ENCODE assay signal across 8 cellular contexts in genomic region chr19:12983561-12984142, GRCh38. TPM values are rescaled to one million over a fixed set of nuclear protein-coding genes. Genes with fewer than 3 reads are reported as not detected.
DNase-seq lines count a peak whose midpoint lies in the region; ATAC-seq and TF ChIP-seq lines count a peak whose summit lies in the region.

No MANE protein-coding gene starts in this region.

- ATAC-seq in IMR-90 (ENCODE audit: low read depth) (peak; percentile 94), HG03139 (IDR thresholded peaks at IDR 0.05; ENCODE audit: unreplicated experiment) (no peak)

- H3K4me1 ChIP-seq in IMR-90 (ENCODE audit: control insufficient read depth, insufficient read depth, low read length) (peaks cover 3% of the 10 kb centered on the region; the same call in 1 of the 2 replicates), SJCRH30 (peaks cover 26% of the 10 kb centered on the region), ovary (ENCODE audit: insufficient read depth) (peaks cover 1% of the 10 kb centered on the region), testis (no peaks in the 10 kb centered on the region)

- no peak overlapping the region for H2BK20ac ChIP-seq in IMR-90 (ENCODE audit: low read depth, low read length)

- H3K4me2 ChIP-seq in IMR-90 (ENCODE audit: low read depth, low read length) = peak overlapping the region; percentile 42

- peak overlapping the region; percentile 89 for H2AFZ ChIP-seq in IMR-90 (replicated peaks; ENCODE audit: low read length, poor library complexity)

- peak overlapping the region; percentile 22 for H3K4ac ChIP-seq in IMR-90 (ENCODE audit: low read depth, low read length)

- no peaks in the 10 kb centered on the region; a peak in 1 of 4 replicates for H3K79me1 ChIP-seq in IMR-90 (ENCODE audit: low read depth in 1 of 2, low read length in 2 of 2)

- 23 to 100% methylated on average over 2 to 20 of the region's 49 CpGs for WGBS in IMR-90 (ENCODE audit: extremely low coverage in 2 of 2, insufficient read length in 1 of 2), 2 experiments
- WGBS in ovary, 3 donors = 10 to 11% (median 10%) methylated on average over 49 of the region's 49 CpGs
- WGBS in testis, 2 donors = 10 to 19% methylated on average over 22 to 49 of the region's 49 CpGs

- H3K9me1 ChIP-seq in IMR-90 (ENCODE audit: insufficient read depth, low read length) = no peaks in the 10 kb centered on the region

- no peak overlapping the region; the same call in 1 of the 2 replicates for H3K56ac ChIP-seq in IMR-90 (ENCODE audit: extremely low read depth, insufficient read depth, low read length)

- peak; percentile 88 for TF ChIP-seq RAD21 in IMR-90 (IDR thresholded peaks at IDR 0.05; ENCODE audit: low read length)

- no peak overlapping the region for H4K5ac ChIP-seq in IMR-90 (ENCODE audit: low read depth, low read length)

- dilution Hi-C loops in IMR-90 (cut with HindIII; ENCODE audit: low sequenced_read_pairs, unreplicated experiment) = no loop called here

- no peak overlapping the region for H3K14ac ChIP-seq in IMR-90 (replicated peaks; ENCODE audit: low read depth, low read length)

- H2AK5ac ChIP-seq in IMR-90 (ENCODE audit: low read depth, low read length) = peak overlapping the region; percentile 90; the same call in 1 of the 2 replicates

- no peaks in the 10 kb centered on the region for H4K20me1 ChIP-seq in IMR-90 (ENCODE audit: insufficient read depth, low read length)

- H3K4me3 ChIP-seq in IMR-90 (ENCODE audit: insufficient read depth, low read depth, low read length) (peak overlapping the region; percentile 42), SJCRH30 (peak overlapping the region; percentile 48), ovary (peak overlapping the region; percentile 28), testis (peak overlapping the region; percentile 38 to 42)

- H3K23ac ChIP-seq in IMR-90 (ENCODE audit: low read depth, low read length) = no peak overlapping the region

- H4K8ac ChIP-seq in IMR-90 (ENCODE audit: low read depth in 2 of 2, low read length in 2 of 2) = peak overlapping the region in 1 of 2 experiments; percentile 82; a peak in 1 of 4 replicates

- TF ChIP-seq CTCF in IMR-90 (conservative IDR thresholded peaks at IDR 0.05; ENCODE audit: low read depth, low read length) = peak; percentile 97
- peak; percentile 90 to 99 (median 99) for TF ChIP-seq CTCF in ovary (IDR thresholded peaks at IDR 0.05)
- TF ChIP-seq CTCF in testis (IDR thresholded peaks at IDR 0.05) = peak; percentile 94 to 99 (median 99)

- no peak overlapping the region for H2BK5ac ChIP-seq in IMR-90 (ENCODE audit: low read depth, low read length, poor library complexity, severe bottlenecking)

- H3K27me3 ChIP-seq in IMR-90 (ENCODE audit: control insufficient read depth, insufficient read depth, low read length) (no peaks in the 10 kb centered on the region), SJCRH30 (no peaks in the 10 kb centered on the region), ovary (no peaks in the 10 kb centered on the region), testis (no peaks in the 10 kb centered on the region)

- TF ChIP-seq EP300 in ovary (IDR thresholded peaks at IDR 0.05) = no peak

- H3K36me3 ChIP-seq in IMR-90 (ENCODE audit: control insufficient read depth, insufficient read depth, low read length) (no peaks in the 10 kb centered on the region), SJCRH30 (no peaks in the 10 kb centered on the region), ovary (no peaks in the 10 kb centered on the region), testis (ENCODE audit: low read depth, missing control alignments) (no peaks in the 10 kb centered on the region)

- H3K9ac ChIP-seq in IMR-90 (ENCODE audit: low read depth, low read length) = peak overlapping the region; percentile 40; the same call in 1 of the 2 replicates

- H3K27ac ChIP-seq in IMR-90 (ENCODE audit: insufficient read depth, low read length) = no peak overlapping the region
- H3K27ac ChIP-seq in SJCRH30 = no peak overlapping the region; the same call in 1 of the 2 replicates
- no peak overlapping the region for H3K27ac ChIP-seq in ovary
- H3K27ac ChIP-seq in testis = no peak overlapping the region

- H3K9me3 ChIP-seq in IMR-90 (ENCODE audit: control insufficient read depth, insufficient read depth, low read length) = no peaks in the 10 kb centered on the region
- H3K9me3 ChIP-seq in SJCRH30 (replicated peaks) = no peaks in the 10 kb centered on the region
- H3K9me3 ChIP-seq in ovary = no peaks in the 10 kb centered on the region
- no peaks in the 10 kb centered on the region for H3K9me3 ChIP-seq in testis

- no TSS peak for BruUV-seq in IMR-90 (replicated peaks; lab: Mats Ljungman, UMichigan)

- CTCF ChIA-PET in IMR-90 (lab: Yijun Ruan, JAX) = interaction anchor here (0.9 to 4.3 kb wide), 2 partner anchors 78 to 111 kb away, joined by 3 to 25 read pairs; no protein-coding TSS in a partner anchor

- intact Hi-C loops in IMR-90 (cut with micrococcal nuclease) (loop anchor here (1.0 kb wide), 2 partner anchors 78 to 110 kb away; no protein-coding TSS in a partner anchor), ovary (cut with DNase I) (loop anchor here in 3 of 4 donors (2.0 to 5.0 kb wide), 4 partner anchors 79 to 111 kb away; no protein-coding TSS in a partner anchor), testis (cut with DNase I; ENCODE audit: low total_unique reads) (loop anchor here (2.0 to 5.0 kb wide), 2 partner anchors 79 to 109 kb away; no protein-coding TSS in a partner anchor)

- POLR2A ChIA-PET in IMR-90 (lab: Charles Lee; ENCODE audit: unreplicated experiment) = no interaction called here

- DNase-seq in EL (peak; percentile 71), IMR-90 (peak; percentile 70), SJCRH30 (peak; percentile 84 to 93), activated gamma-delta T cell treated with Interleukin-2 at 50 U/mL for 16 hours (peak; percentile 78), globus pallidus (ENCODE audit: low spot score) (peak; percentile 82), ovary (peak; percentile 77 to 92 (median 87)), testis (peak; percentile 89)

- in situ Hi-C loops in IMR-90 (cut with MboI; ENCODE audit: low sequenced_read_pairs) = loop anchor here (5.0 to 25.0 kb wide), 2 partner anchors 109 to 754 kb away; a partner anchor contains a TSS

- TF ChIP-seq POLR2A in IMR-90 (IDR thresholded peaks at IDR 0.05; ENCODE audit: low read depth, low read length) (no peak), ovary (IDR thresholded peaks at IDR 0.05) (peak; percentile 28), testis (IDR thresholded peaks at IDR 0.05) (no peak)

- peak overlapping the region; percentile 97 for H2AK9ac ChIP-seq in IMR-90 (replicated peaks; ENCODE audit: low read depth, low read length, poor library complexity)

- H2BK15ac ChIP-seq in IMR-90 (ENCODE audit: low read depth, low read length) = no peak overlapping the region; the same call in 2 of the 3 replicates

- no peak overlapping the region for H3K18ac ChIP-seq in IMR-90 (ENCODE audit: low read depth, low read length)

- no peak overlapping the region for H2BK120ac ChIP-seq in IMR-90 (ENCODE audit: low read depth, low read length)

- no peak overlapping the region; the same call in 1 of the 2 replicates for H4K91ac ChIP-seq in IMR-90 (ENCODE audit: insufficient read depth, low read depth, low read length)

RNA-seq across cellular contexts. Expression of gene NFIX, which starts 11.6 kb away (rescaled TPM):
- total RNA-seq in IMR-90 (2012; rRNA removed) (10.0 and 10.2 TPM in 2 replicates), ovary (100 to 1,000 TPM in 5 of 7 donors, 10 to 100 TPM in 2; 30.3 to 256 (median 223) TPM), testis (10 to 100 TPM; 51.7 to 62.4 TPM)
- polyA plus RNA-seq in IMR-90 (2012; rRNA removed) (46.9 and 47.7 TPM in 2 replicates), ovary (10 to 100 TPM; 76.9 to 82.2 TPM), testis (ENCODE audit: insufficient read depth, low read depth, low replicate concordance) (47.4 TPM)
- polyA plus RNA-seq in IMR-90 (2012; cell fraction: cytosol; rRNA removed) = 34.3 and 53.4 TPM in 2 replicates
- 34.8 and 48.3 TPM in 2 replicates for polyA plus RNA-seq in IMR-90 (2012; cell fraction: nucleus; rRNA removed; ENCODE audit: low replicate concordance)
- 20.2 and 22.4 TPM in 2 replicates for total RNA-seq in SJCRH30 (2014; rRNA removed; shearing (Covaris generic))

RNA-seq across cellular contexts. Expression of gene DAND5, which starts 14.3 kb away (rescaled TPM):
- total RNA-seq in IMR-90 (2012; rRNA removed) (not detected in 2 replicates), ovary (under 1 TPM in 2 of 7 donors, not detected in 5; 0.11 to 0.15 TPM), testis (1 to 10 TPM; 1.4 to 2.8 TPM)
- polyA plus RNA-seq in IMR-90 (2012; rRNA removed) (0.03 TPM in 1 of 2 replicates, not detected in the other), ovary (not detected), testis (ENCODE audit: insufficient read depth, low read depth, low replicate concordance) (0.16 TPM)
- 0.03 TPM in 1 of 2 replicates, not detected in the other for polyA plus RNA-seq in IMR-90 (2012; cell fraction: cytosol; rRNA removed)
- 0.07 TPM in 1 of 2 replicates, not detected in the other for polyA plus RNA-seq in IMR-90 (2012; cell fraction: nucleus; rRNA removed; ENCODE audit: low replicate concordance)
- total RNA-seq in SJCRH30 (2014; rRNA removed; shearing (Covaris generic)) = not detected in 2 replicates

RNA-seq across cellular contexts. Expression of gene GADD45GIP1, which starts 26.6 kb away (rescaled TPM):
- total RNA-seq in IMR-90 (2012; rRNA removed) = 13.3 and 22.5 TPM in 2 replicates
- polyA plus RNA-seq in IMR-90 (2012; rRNA removed) = 42.4 and 64.7 TPM in 2 replicates
- polyA plus RNA-seq in IMR-90 (2012; cell fraction: cytosol; rRNA removed) = 94.5 and 111 TPM in 2 replicates
- 24.3 and 34.4 TPM in 2 replicates for polyA plus RNA-seq in IMR-90 (2012; cell fraction: nucleus; rRNA removed; ENCODE audit: low replicate concordance)
- 59.9 and 71.5 TPM in 2 replicates for total RNA-seq in SJCRH30 (2014; rRNA removed; shearing (Covaris generic))
- 10 to 100 TPM; 15.7 to 57.7 (median 19.1) TPM for total RNA-seq in ovary
- polyA plus RNA-seq in ovary = 10 to 100 TPM in 1 of 2 donors, 1 to 10 TPM in 1; 1.8 to 25.6 TPM
- total RNA-seq in testis = 10 to 100 TPM; 32.2 to 39.8 TPM
- 21.6 TPM for polyA plus RNA-seq in testis (ENCODE audit: insufficient read depth, low read depth, low replicate concordance)

RNA-seq across cellular contexts. Expression of gene RAD23A, which starts 38.0 kb away (rescaled TPM):
- total RNA-seq in IMR-90 (2012; rRNA removed) = 54.3 and 56.4 TPM in 2 replicates
- polyA plus RNA-seq in IMR-90 (2012; rRNA removed) = 67.8 and 79.7 TPM in 2 replicates
- polyA plus RNA-seq in IMR-90 (2012; cell fraction: cytosol; rRNA removed) = 95.6 and 109 TPM in 2 replicates
- 105 and 168 TPM in 2 replicates for polyA plus RNA-seq in IMR-90 (2012; cell fraction: nucleus; rRNA removed; ENCODE audit: low replicate concordance)
- total RNA-seq in SJCRH30 (2014; rRNA removed; shearing (Covaris generic)) = 129 and 131 TPM in 2 replicates
- 10 to 100 TPM; 61.2 to 94.0 (median 93.7) TPM for total RNA-seq in ovary
- 10 to 100 TPM; 75.8 to 77.2 TPM for polyA plus RNA-seq in ovary
- total RNA-seq in testis = 100 to 1,000 TPM; 114 to 136 TPM
- polyA plus RNA-seq in testis (ENCODE audit: insufficient read depth, low read depth, low replicate concordance) = 174 TPM

RNA-seq across cellular contexts. Expression of gene CALR, which starts 45.2 kb away (rescaled TPM):
- 3,245 and 3,358 TPM in 2 replicates for total RNA-seq in IMR-90 (2012; rRNA removed)
- polyA plus RNA-seq in IMR-90 (2012; rRNA removed) = 1,894 and 1,932 TPM in 2 replicates
- 1,040 and 4,080 TPM in 2 replicates for polyA plus RNA-seq in IMR-90 (2012; cell fraction: cytosol; rRNA removed)
- polyA plus RNA-seq in IMR-90 (2012; cell fraction: nucleus; rRNA removed; ENCODE audit: low replicate concordance) = 541 and 964 TPM in 2 replicates
- total RNA-seq in SJCRH30 (2014; rRNA removed; shearing (Covaris generic)) = 940 and 960 TPM in 2 replicates
- 100 to 1,000 TPM; 211 to 803 (median 450) TPM for total RNA-seq in ovary
- polyA plus RNA-seq in ovary = 1,000 to 10,000 TPM in 1 of 2 donors, 100 to 1,000 TPM in 1; 279 to 1,094 TPM
- total RNA-seq in testis = 100 to 1,000 TPM; 389 to 467 TPM
- polyA plus RNA-seq in testis (ENCODE audit: insufficient read depth, low read depth, low replicate concordance) = 538 TPM
